In genomic region chr7:51970961-51971655, GRCh38 we compare ENCODE assay signal across 38 cellular contexts.
"Had no signal": no experiment of that assay in that cellular context is flagged by ENCODE, and none has a peak within 500 bp of the region (broad histone marks: within the 10 kb centered on the region; RNA-seq: fewer than 3 reads in every experiment).

No MANE protein-coding gene starts in this region.

- H3K9me3 ChIP-seq: adrenal gland, breast epithelium, esophagus muscularis mucosa, gastrocnemius medialis, heart left ventricle had no signal

- H3K4me3 ChIP-seq: adrenal gland, breast epithelium, cardiac muscle cell, coronary artery, dorsolateral prefrontal cortex, esophagus muscularis mucosa, gastrocnemius medialis, heart left ventricle had no signal

- H3K36me3 ChIP-seq: adrenal gland, breast epithelium, cardiac muscle cell, esophagus muscularis mucosa, gastrocnemius medialis, heart left ventricle, WERI-Rb-1 had no signal

- DNase-seq: activated B cell treated with CpG ODN at 0.5 μM for 24 hours; activated CD4-positive, alpha-beta T cell treated with anti-CD3 and anti-CD28 coated beads for 48 hours; activated CD4-positive, alpha-beta T cell treated with anti-CD3 and anti-CD28 coated beads, Interleukin-2, amount 50 U/mL, for 1 hour; activated CD4-positive, alpha-beta T cell treated with anti-CD3 and anti-CD28 coated beads, Interleukin-2, amount 50 U/mL, for 48 hours; activated CD8-positive, alpha-beta memory T cell treated with anti-CD3 and anti-CD28 coated beads for 24 hours; activated CD8-positive, alpha-beta T cell treated with anti-CD3 and anti-CD28 coated beads for 36 hours; activated effector memory CD4-positive, alpha-beta T cell treated with anti-CD3 and anti-CD28 coated beads, Interleukin-2, amount 50 U/mL, for 16 hours; activated naive CD4-positive, alpha-beta T cell treated with anti-CD3 and anti-CD28 coated beads for 36 hours; activated naive CD8-positive, alpha-beta T cell treated with anti-CD3 and anti-CD28 coated beads for 36 hours; activated naive CD8-positive, alpha-beta T cell treated with anti-CD3 and anti-CD28 coated beads, Interleukin-2, amount 50 U/mL, for 24 hours; activated T-cell treated with anti-CD3 and anti-CD28 coated beads, Interleukin-2, amount 50 U/mL, for 1 hour; activated T-cell treated with anti-CD3 and anti-CD28 coated beads, Interleukin-2, amount 50 U/mL, for 48 hours; adrenal gland; aorta; central memory CD4-positive, alpha-beta T cell; cerebellar nuclear complex; effector memory CD4-positive, alpha-beta T cell; endodermal cell; foreskin keratinocyte; gastrocnemius medialis; glutamatergic neuron; heart left ventricle; T-helper 1 cell; T-helper 17 cell; T1000; WERI-Rb-1 had no signal

- ATAC-seq: activated CD4-positive, CD25-positive, alpha-beta regulatory T cell treated with anti-CD3 and anti-CD28 coated beads, Interleukin-2, amount 50 U/mL, for 24 hours; activated CD8-positive, alpha-beta T cell treated with anti-CD3 and anti-CD28 coated beads for 36 hours; activated naive CD8-positive, alpha-beta T cell treated with anti-CD3 and anti-CD28 coated beads, Interleukin-2, amount 50 U/mL, for 24 hours; foreskin keratinocyte; gastrocnemius medialis; heart left ventricle; T-helper 17 cell had no signal

- H3K27ac ChIP-seq: adrenal gland, breast epithelium, cardiac muscle cell, coronary artery, dorsolateral prefrontal cortex, esophagus muscularis mucosa, foreskin keratinocyte, gastrocnemius medialis, heart left ventricle, WERI-Rb-1 had no signal

- H3K27me3 ChIP-seq: adrenal gland, breast epithelium, cardiac muscle cell, dorsolateral prefrontal cortex, esophagus muscularis mucosa, foreskin keratinocyte, gastrocnemius medialis had no signal

- H3K4me3 Mint-ChIP-seq: activated B cell treated with CpG ODN at 0.5 μM for 24 hours; activated CD8-positive, alpha-beta T cell treated with anti-CD3 and anti-CD28 coated beads for 36 hours; activated naive CD4-positive, alpha-beta T cell treated with anti-CD3 and anti-CD28 coated beads for 36 hours; activated naive CD4-positive, alpha-beta T cell treated with anti-CD3 and anti-CD28 coated beads, Interleukin-2, amount 50 U/mL, for 24 hours; activated naive CD8-positive, alpha-beta T cell treated with anti-CD3 and anti-CD28 coated beads for 36 hours; activated naive CD8-positive, alpha-beta T cell treated with anti-CD3 and anti-CD28 coated beads, Interleukin-2, amount 50 U/mL, for 24 hours; activated T-helper 1 cell treated with anti-CD3 and anti-CD28 coated beads, Interleukin-12 subunit alpha, Interleukin-12 subunit beta, Interleukin-2, Interleukin-4 antibody, amounts not matched to agents 30 ng/mL and 10 ng/mL and 1 ng/mL, durations not matched to agents 14 hours and 24 hours and 36 hours; brain; dendritic cell treated with granulocyte-macrophage colony-stimulating factor and Interleukin-4, amounts not matched to agents 40 ng/mL and 50 ng/mL, for 4 days; endodermal cell; T-helper 17 cell; T-helper 2 cell treated with Interferon-gamma antibody and Interleukin-4, amounts not matched to agents 5 μg/mL and 100 μg/mL, for 36 hours had no signal

- H3K27me3 Mint-ChIP-seq: activated B cell treated with CpG ODN at 0.5 μM for 24 hours; activated CD8-positive, alpha-beta T cell treated with anti-CD3 and anti-CD28 coated beads for 36 hours; activated naive CD4-positive, alpha-beta T cell treated with anti-CD3 and anti-CD28 coated beads, Interleukin-2, amount 50 U/mL, for 24 hours; activated naive CD8-positive, alpha-beta T cell treated with anti-CD3 and anti-CD28 coated beads for 36 hours; activated naive CD8-positive, alpha-beta T cell treated with anti-CD3 and anti-CD28 coated beads, Interleukin-2, amount 50 U/mL, for 24 hours; dendritic cell treated with granulocyte-macrophage colony-stimulating factor and Interleukin-4, amounts not matched to agents 40 ng/mL and 50 ng/mL, for 4 days; T-helper 17 cell had no signal

- H3K4me1 Mint-ChIP-seq: activated B cell treated with CpG ODN at 0.5 μM for 24 hours; activated naive CD4-positive, alpha-beta T cell treated with anti-CD3 and anti-CD28 coated beads, Interleukin-2, amount 50 U/mL, for 24 hours; activated naive CD8-positive, alpha-beta T cell treated with anti-CD3 and anti-CD28 coated beads for 36 hours; activated naive CD8-positive, alpha-beta T cell treated with anti-CD3 and anti-CD28 coated beads, Interleukin-2, amount 50 U/mL, for 24 hours; T-helper 17 cell had no signal

- H3K27ac Mint-ChIP-seq: activated B cell treated with CpG ODN at 0.5 μM for 24 hours; activated CD8-positive, alpha-beta T cell treated with anti-CD3 and anti-CD28 coated beads for 36 hours; activated naive CD4-positive, alpha-beta T cell treated with anti-CD3 and anti-CD28 coated beads for 36 hours; activated naive CD4-positive, alpha-beta T cell treated with anti-CD3 and anti-CD28 coated beads, Interleukin-2, amount 50 U/mL, for 24 hours; activated naive CD8-positive, alpha-beta T cell treated with anti-CD3 and anti-CD28 coated beads for 36 hours; activated naive CD8-positive, alpha-beta T cell treated with anti-CD3 and anti-CD28 coated beads, Interleukin-2, amount 50 U/mL, for 24 hours; activated T-helper 1 cell treated with anti-CD3 and anti-CD28 coated beads, Interleukin-12 subunit alpha, Interleukin-12 subunit beta, Interleukin-2, Interleukin-4 antibody, amounts not matched to agents 30 ng/mL and 10 ng/mL and 1 ng/mL, durations not matched to agents 14 hours and 24 hours and 36 hours; activated T-helper 2 cell treated with anti-CD3 and anti-CD28 coated beads, Interferon-gamma antibody, Interleukin-2, Interleukin-4, amounts not matched to agents 10 μg/mL and 5 μg/mL and 100 μg/mL, durations not matched to agents 14 hours and 24 hours and 36 hours; brain; dendritic cell treated with granulocyte-macrophage colony-stimulating factor and Interleukin-4, amounts not matched to agents 40 ng/mL and 50 ng/mL, for 4 days; endodermal cell; T-helper 17 cell; T-helper 2 cell treated with Interferon-gamma antibody and Interleukin-4, amounts not matched to agents 5 μg/mL and 100 μg/mL, for 36 hours had no signal

- H3K36me3 Mint-ChIP-seq: activated naive CD4-positive, alpha-beta T cell treated with anti-CD3 and anti-CD28 coated beads, Interleukin-2, amount 50 U/mL, for 24 hours; activated naive CD8-positive, alpha-beta T cell treated with anti-CD3 and anti-CD28 coated beads for 36 hours; brain had no signal

- H3K9me3 Mint-ChIP-seq: brain, endodermal cell had no signal

- H3K4me1 ChIP-seq: adrenal gland, breast epithelium, esophagus muscularis mucosa, foreskin keratinocyte, gastrocnemius medialis, heart left ventricle had no signal
